26 cellular contexts compared by ENCODE assay signal in the genomic region with DNA sequence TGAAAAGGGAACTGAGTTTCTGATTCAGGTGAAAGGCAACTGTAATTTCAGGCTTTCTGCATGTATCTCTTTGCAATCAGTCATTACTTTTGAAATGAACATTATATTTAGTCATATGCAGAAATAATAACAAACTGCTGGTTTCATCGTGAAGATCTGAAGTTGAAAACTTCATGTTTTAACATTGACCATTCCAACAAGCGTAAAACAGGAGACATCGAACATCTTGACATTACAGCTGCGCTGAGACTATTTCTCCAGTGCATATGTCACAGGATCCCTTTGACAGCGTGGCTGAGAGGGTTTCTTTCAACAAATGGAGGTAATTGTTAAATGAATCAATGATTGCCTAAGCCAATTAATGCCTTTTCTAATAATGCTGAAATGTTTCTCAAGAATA.
"Had no signal": no experiment of that assay in that cellular context is flagged by ENCODE, and none has a peak within 500 bp of the region (broad histone marks: within the 10 kb centered on the region; RNA-seq: fewer than 3 reads in every experiment).

No MANE protein-coding gene starts in this region.

- H3K4me3 ChIP-seq: esophagus squamous epithelium, left ventricle myocardium inferior, lower lobe of right lung, mucosa of descending colon, neural progenitor cell, psoas muscle, skin epidermis, spleen, suprapubic skin had no signal

- H3K27ac ChIP-seq: left ventricle myocardium inferior, lower lobe of right lung, neural progenitor cell, psoas muscle, skin epidermis, spleen, suprapubic skin had no signal

- H3K4me3 Mint-ChIP-seq: effector memory CD8-positive, alpha-beta T cell; immature natural killer cell; memory B cell; naive thymus-derived CD4-positive, alpha-beta T cell; nephron; neural progenitor cell; stimulated activated memory B cell treated with anti-CD40 and anti-IgM and Interleukin-4, amounts not matched to agents 10 μg/mL and 1 μg/mL and 100 μg/mL, for 72 hours; stimulated activated naive CD8-positive, alpha-beta T cell treated with anti-CD3 and anti-CD28 coated beads, Interleukin-15, Interleukin-2, amounts not matched to agents 100 ng/mL and 50 ng/mL, for 24 hours had no signal

- H3K4me1 Mint-ChIP-seq: immature natural killer cell, nephron had no signal

- H3K9me3 Mint-ChIP-seq: effector memory CD8-positive, alpha-beta T cell; immature natural killer cell; memory B cell; nephron; neural progenitor cell; stimulated activated memory B cell treated with anti-CD40 and anti-IgM and Interleukin-4, amounts not matched to agents 10 μg/mL and 1 μg/mL and 100 μg/mL, for 72 hours; stimulated activated naive CD8-positive, alpha-beta T cell treated with anti-CD3 and anti-CD28 coated beads, Interleukin-15, Interleukin-2, amounts not matched to agents 100 ng/mL and 50 ng/mL, for 24 hours had no signal

- H3K27me3 Mint-ChIP-seq: naive thymus-derived CD4-positive, alpha-beta T cell; stimulated activated memory B cell treated with anti-CD40 and anti-IgM and Interleukin-4, amounts not matched to agents 10 μg/mL and 1 μg/mL and 100 μg/mL, for 72 hours had no signal

- H3K4me1 ChIP-seq: spleen had no signal

- ATAC-seq: effector memory CD8-positive, alpha-beta T cell; naive thymus-derived CD4-positive, alpha-beta T cell; stimulated activated memory B cell treated with anti-CD40 and anti-IgM and Interleukin-4, amounts not matched to agents 10 μg/mL and 1 μg/mL and 100 μg/mL, for 72 hours had no signal

- FAIRE-seq: endometrium had no signal

- H3K9me3 ChIP-seq: esophagus squamous epithelium, left ventricle myocardium inferior, lower lobe of right lung, mucosa of descending colon, psoas muscle, spleen, suprapubic skin had no signal

- H3K27ac Mint-ChIP-seq: effector memory CD8-positive, alpha-beta T cell; immature natural killer cell; memory B cell; naive thymus-derived CD4-positive, alpha-beta T cell; nephron; neural progenitor cell; stimulated activated memory B cell treated with anti-CD40 and anti-IgM and Interleukin-4, amounts not matched to agents 10 μg/mL and 1 μg/mL and 100 μg/mL, for 72 hours; stimulated activated naive CD8-positive, alpha-beta T cell treated with anti-CD3 and anti-CD28 coated beads, Interleukin-15, Interleukin-2, amounts not matched to agents 100 ng/mL and 50 ng/mL, for 24 hours had no signal

- H3K36me3 ChIP-seq: esophagus squamous epithelium, left ventricle myocardium inferior, lower lobe of right lung, neural progenitor cell, spleen, suprapubic skin had no signal

- H3K27me3 ChIP-seq: esophagus squamous epithelium, neural progenitor cell, spleen, suprapubic skin had no signal

- H3K36me3 Mint-ChIP-seq: immature natural killer cell; memory B cell; neural progenitor cell; stimulated activated memory B cell treated with anti-CD40 and anti-IgM and Interleukin-4, amounts not matched to agents 10 μg/mL and 1 μg/mL and 100 μg/mL, for 72 hours had no signal

- DNase-seq: cortex of kidney; effector memory CD8-positive, alpha-beta T cell; erythroblast; esophagus squamous epithelium; foreskin melanocyte; hypothalamus; immature natural killer cell; kidney glomerular epithelial cell; left ventricle myocardium inferior; lower lobe of right lung; naive thymus-derived CD4-positive, alpha-beta T cell; posterior cingulate gyrus; psoas muscle; right cardiac atrium; spleen; stimulated activated CD4-positive, alpha-beta T cell treated with anti-CD3 and anti-CD28 coated beads, Interleukin-4, amount 100 ng/mL, for 4 hours; trophoblast cell had no signal
